In genomic region chr6:159788757-159789376, GRCh38 we compare ENCODE assay signal across 8 cellular contexts. TPM values are rescaled to one million over a fixed set of nuclear protein-coding genes. Genes with fewer than 3 reads are reported as not detected.
A peak's percentile ranks its signal among the peaks of the same experiment; 100 is the strongest.
DNase-seq lines count a peak whose midpoint lies in the region; ATAC-seq, FAIRE-seq and TF ChIP-seq lines count a peak whose summit lies in the region.

No MANE protein-coding gene starts in this region.

- POLR2A ChIA-PET in activated CD4-positive, alpha-beta T cell treated with anti-CD3 and anti-CD28 coated beads for 36 hours (lab: Charles Lee): interaction anchor here (1.3 to 5.6 kb wide), 4 partner anchors 28 to 180 kb away, joined by 5 to 44 read pairs (median 20); partner anchors contain the start of genes ACAT2, IGF2R, SOD2 and WTAP

- H3K36me3 Mint-ChIP-seq in activated CD4-positive, alpha-beta T cell treated with anti-CD3 and anti-CD28 coated beads for 36 hours (ENCODE audit: low read depth): peaks cover 76% of the 10 kb centered on the region

- H3K27me3 ChIP-seq in pancreas: no peaks in the 10 kb centered on the region

- CTCF ChIA-PET in activated CD4-positive, alpha-beta T cell treated with anti-CD3 and anti-CD28 coated beads for 36 hours (lab: Charles Lee): interaction anchor here (1.4 to 2.9 kb wide), 2 partner anchors 98 to 185 kb away, joined by 3 to 13 read pairs; no protein-coding TSS in a partner anchor

- intact Hi-C loops in activated CD4-positive, alpha-beta T cell treated with anti-CD3 and anti-CD28 coated beads for 36 hours (cut with DNase I, micrococcal nuclease): loop anchor here (1.0 to 5.0 kb wide), 7 partner anchors 27 to 972 kb away; partner anchors contain the start of genes ACAT2 (in 2 of the 2), WTAP (in 2 of the 2), EZR (in 1 of the 2) and IGF2R (in 1 of the 2)
- intact Hi-C loops in Right ventricle myocardium inferior (cut with DNase I): loop anchor here (1.0 to 2.0 kb wide), 2 partner anchors 28 to 60 kb away; no protein-coding TSS in a partner anchor
- intact Hi-C loops in pancreas (cut with DNase I): loop anchor here in 1 of 3 donors (10.0 kb wide), 1 partner anchor 54 kb away; no protein-coding TSS in a partner anchor

- ATAC-seq in activated CD4-positive, alpha-beta T cell treated with anti-CD3 and anti-CD28 coated beads for 36 hours: no peak
- no peak for ATAC-seq in Right ventricle myocardium inferior
- peak; percentile 8 to 31 (median 24) for ATAC-seq in pancreas
- no peak for ATAC-seq in GM18861 (IDR thresholded peaks at IDR 0.05; ENCODE audit: unreplicated experiment)

- peaks cover 60% of the 10 kb centered on the region for H3K4me1 Mint-ChIP-seq in activated CD4-positive, alpha-beta T cell treated with anti-CD3 and anti-CD28 coated beads for 36 hours

- TF ChIP-seq CTCF in pancreas (IDR thresholded peaks at IDR 0.05): no peak

- WGBS in pancreas, 2 donors: 0% methylated on average over 56 to 59 of the region's 59 CpGs

- peaks cover 20 to 40% (median 33%) of the 10 kb centered on the region in 3 donors for H3K4me1 ChIP-seq in pancreas

- no peaks in the 10 kb centered on the region for H3K9me3 ChIP-seq in pancreas

- peak; percentile 49 for DNase-seq in activated CD4-positive, alpha-beta T cell treated with anti-CD3 and anti-CD28 coated beads for 36 hours
- DNase-seq in activated CD4-positive, alpha-beta T cell treated with anti-CD3 and anti-CD28 coated beads for 1 hour: no peak
- peak; percentile 45 for DNase-seq in NAMALWA (ENCODE audit: low spot score)
- peak; percentile 23 for DNase-seq in activated naive CD4-positive, alpha-beta T cell treated with Interleukin-2 at 50 U/mL for 16 hours
- peak; percentile 73 for DNase-seq in Right ventricle myocardium inferior (ENCODE audit: missing footprints)
- peak; percentile 32 to 80 (median 56) for DNase-seq in pancreas
- DNase-seq in NCI-H1694 treated with DMSO at 0.1 percent for 48 hours (lab: John Stamatoyannopoulos, UW): no peak

- peak overlapping the region; percentile 99 for H3K27ac Mint-ChIP-seq in activated CD4-positive, alpha-beta T cell treated with anti-CD3 and anti-CD28 coated beads for 36 hours

- H3K4me3 Mint-ChIP-seq in activated CD4-positive, alpha-beta T cell treated with anti-CD3 and anti-CD28 coated beads for 36 hours: peak overlapping the region; percentile 86

- no peak for FAIRE-seq in pancreas (lab: Jason Lieb, UNC)

- no peaks in the 10 kb centered on the region for H3K9me3 Mint-ChIP-seq in activated CD4-positive, alpha-beta T cell treated with anti-CD3 and anti-CD28 coated beads for 36 hours (ENCODE audit: low read depth)

- H3K36me3 ChIP-seq in pancreas: peaks cover 0 to 19% (median 9%) of the 10 kb centered on the region in 3 donors

- peak overlapping the region; percentile 70 to 100 (median 88) for H3K27ac ChIP-seq in pancreas

- peak overlapping the region; percentile 94 to 100 (median 96) for H3K4me3 ChIP-seq in pancreas

- H3K27me3 Mint-ChIP-seq in activated CD4-positive, alpha-beta T cell treated with anti-CD3 and anti-CD28 coated beads for 36 hours: no peaks in the 10 kb centered on the region

RNA-seq across cellular contexts. Expression of gene TCP1, which starts 0.5 kb away (rescaled TPM):
- 100 to 1,000 TPM; 358 to 496 TPM for total RNA-seq in activated CD4-positive, alpha-beta T cell treated with anti-CD3 and anti-CD28 coated beads for 36 hours
- total RNA-seq in Right ventricle myocardium inferior (170 TPM), pancreas (10 to 100 TPM; 60.6 to 85.1 (median 75.2) TPM)
- 10 to 100 TPM; 43.7 to 91.7 TPM for polyA plus RNA-seq in pancreas

RNA-seq across cellular contexts. Expression of gene MRPL18, which starts 1.4 kb away (rescaled TPM):
- 10 to 100 TPM; 83.7 to 84.4 TPM for total RNA-seq in activated CD4-positive, alpha-beta T cell treated with anti-CD3 and anti-CD28 coated beads for 36 hours
- total RNA-seq in Right ventricle myocardium inferior (69.8 TPM), pancreas (10 to 100 TPM; 19.3 to 28.2 (median 25.0) TPM)
- polyA plus RNA-seq in pancreas: 10 to 100 TPM; 45.0 to 47.9 TPM

RNA-seq across cellular contexts. Expression of gene PNLDC1, which starts 11.2 kb away (rescaled TPM):
- under 1 TPM; 0.11 TPM for total RNA-seq in activated CD4-positive, alpha-beta T cell treated with anti-CD3 and anti-CD28 coated beads for 36 hours
- total RNA-seq in Right ventricle myocardium inferior: 0.32 TPM
- total RNA-seq in pancreas: 1 to 10 TPM in 1 of 6 donors, under 1 TPM in 5; 0.21 to 1.4 (median 0.46) TPM
- polyA plus RNA-seq in pancreas: 1 to 10 TPM; 1.4 to 1.7 TPM

RNA-seq across cellular contexts. Expression of gene ACAT2, which starts 27.0 kb away (rescaled TPM):
- 10 to 100 TPM; 55.0 to 82.1 TPM for total RNA-seq in activated CD4-positive, alpha-beta T cell treated with anti-CD3 and anti-CD28 coated beads for 36 hours
- total RNA-seq in Right ventricle myocardium inferior (5.2 TPM), pancreas (1 to 10 TPM; 3.3 to 9.6 (median 7.4) TPM)
- 10 to 100 TPM in 1 of 2 donors, 1 to 10 TPM in 1; 6.7 to 10.1 TPM for polyA plus RNA-seq in pancreas

Comparison
In these comparisons a context has a peak if more than half of its experiments do, and no peak if none do; other contexts are left out.
1. DNase-seq: peak in activated CD4-positive, alpha-beta T cell treated with anti-CD3 and anti-CD28 coated beads for 36 hours (single experiment), NAMALWA (single experiment), activated naive CD4-positive, alpha-beta T cell treated with Interleukin-2 at 50 U/mL for 16 hours (single experiment), Right ventricle myocardium inferior (single experiment) and pancreas (6 of 6); none in activated CD4-positive, alpha-beta T cell treated with anti-CD3 and anti-CD28 coated beads for 1 hour (single experiment) and NCI-H1694 treated with DMSO at 0.1 percent for 48 hours (single experiment).
2. ATAC-seq: peak in pancreas (4 of 4); none in activated CD4-positive, alpha-beta T cell treated with anti-CD3 and anti-CD28 coated beads for 36 hours (single experiment), Right ventricle myocardium inferior (single experiment) and GM18861 (single experiment).